ENCODE assay signal across 1 cellular context in the genomic region with DNA sequence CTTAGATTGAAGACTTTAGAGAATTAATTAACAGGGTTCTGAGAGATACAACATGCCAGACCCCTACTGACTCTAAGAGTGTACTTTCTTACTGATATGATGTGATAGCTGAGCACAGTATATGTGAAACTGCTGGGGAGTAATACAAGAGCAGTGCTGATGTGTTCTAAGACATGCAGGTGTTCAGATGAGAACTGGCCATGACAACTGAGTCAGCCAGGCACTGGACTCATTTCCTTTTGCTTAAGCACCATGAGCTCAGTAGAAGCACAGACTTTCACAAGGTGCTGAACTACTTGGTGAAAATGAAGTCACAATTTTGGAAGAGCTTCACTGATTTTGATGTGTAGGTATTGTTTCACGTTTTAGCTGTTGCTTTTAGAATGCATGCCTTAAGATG.
TF ChIP-seq lines count a peak whose summit lies in the region.

No MANE protein-coding gene starts in this region.

TF ChIP-seq in K562, 482 proteins besides CTCF, POLR2A, EP300 and RAD21 (continued from another document):
- TF ChIP-seq CUX1 (CRISPR knock-in tag; IDR thresholded peaks at IDR 0.05) (no peak), TAF7 (tag; IDR thresholded peaks at IDR 0.05) (no peak), SMARCE1 (IDR thresholded peaks at IDR 0.05) (no peak)
- TF ChIP-seq, protein P1, sequence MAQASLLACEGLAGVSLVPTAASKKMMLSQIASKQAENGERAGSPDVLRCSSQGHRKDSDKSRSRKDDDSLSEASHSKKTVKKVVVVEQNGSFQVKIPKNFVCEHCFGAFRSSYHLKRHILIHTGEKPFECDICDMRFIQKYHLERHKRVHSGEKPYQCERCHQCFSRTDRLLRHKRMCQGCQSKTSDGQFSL (CRISPR knock-in tag; IDR thresholded peaks at IDR 0.05), result no peak
- TF ChIP-seq, protein P1 (tag; IDR thresholded peaks at IDR 0.05), result no peak
TF ChIP-seq in K562: peak in this region for 0.
